ENCODE assay signal across 24 cellular contexts in genomic region chr5:150283904-150284303, GRCh38. TPM values are rescaled to one million over a fixed set of nuclear protein-coding genes. Genes with fewer than 3 reads are reported as not detected.
"Had no signal": no experiment of that assay in that cellular context is flagged by ENCODE, and none has a peak within 500 bp of the region (broad histone marks: within the 10 kb centered on the region; RNA-seq: fewer than 3 reads in every experiment).

No MANE protein-coding gene starts in this region.

- DNase-seq: colonic mucosa; dermis blood vessel endothelial cell; effector CD4-positive, alpha-beta T cell; endodermal cell; erythroblast; foreskin keratinocyte; immature natural killer cell; left cardiac atrium; left ventricle myocardium inferior; lower lobe of right lung; ovary; stimulated activated CD4-positive, alpha-beta T cell treated with anti-CD3 and anti-CD28 coated beads, Interleukin-4, amount 100 ng/mL, for 1 hour; stimulated activated CD8-positive, alpha-beta memory T cell treated with anti-CD3 and anti-CD28 coated beads, Interleukin-4, amount 100 ng/mL, for 48 hours; stimulated activated naive CD8-positive, alpha-beta T cell treated with anti-CD3 and anti-CD28 coated beads, Interleukin-15, Interleukin-2, amounts not matched to agents 100 U/mL and 50 U/mL, for 24 hours; tibial artery; upper lobe of left lung; uterus had no signal

- H3K4me3 ChIP-seq: colonic mucosa, left ventricle myocardium inferior, lower lobe of right lung, ovary, smooth muscle cell, suprapubic skin, tibial artery, upper lobe of left lung, uterus had no signal

- H3K27ac ChIP-seq: colonic mucosa, foreskin keratinocyte, left ventricle myocardium inferior, lower lobe of right lung, ovary, suprapubic skin, tibial artery, upper lobe of left lung, uterus had no signal

- H3K27me3 ChIP-seq: colonic mucosa, foreskin keratinocyte, ovary, suprapubic skin, upper lobe of left lung, uterus had no signal

- FAIRE-seq: endothelial cell of umbilical vein, keratinocyte had no signal

- ATAC-seq: left cardiac atrium; lower lobe of right lung; right cardiac atrium; stimulated activated naive CD8-positive, alpha-beta T cell treated with anti-CD3 and anti-CD28 coated beads, Interleukin-15, Interleukin-2, amounts not matched to agents 100 U/mL and 50 U/mL, for 24 hours had no signal

- H3K4me1 ChIP-seq: colonic mucosa, left ventricle myocardium inferior, lower lobe of right lung, suprapubic skin, tibial artery, upper lobe of left lung, uterus had no signal

- H3K9me3 ChIP-seq: colonic mucosa, left ventricle myocardium inferior, lower lobe of right lung, ovary, suprapubic skin, tibial artery, upper lobe of left lung, uterus had no signal

- H3K36me3 ChIP-seq: colonic mucosa, left ventricle myocardium inferior, lower lobe of right lung, ovary, suprapubic skin, tibial artery, upper lobe of left lung, uterus had no signal

- H3K4me2 ChIP-seq: smooth muscle cell had no signal

RNA-seq across cellular contexts. Expression of gene CAMK2A, which starts 5.7 kb away (rescaled TPM):
- total RNA-seq: dermis blood vessel endothelial cell; endothelial cell of umbilical vein; natural killer cell treated with Interleukin-12 subunit alpha and Interleukin-12 subunit beta and Interleukin-15 and Interleukin-18, amount 100 ng/mL, for 72 hours; progenitor cell of endocrine pancreas had no signal
- polyA plus RNA-seq: endothelial cell of umbilical vein, foreskin keratinocyte, immature natural killer cell had no signal

RNA-seq across cellular contexts. Expression of gene ARSI, which starts 18.8 kb away (rescaled TPM):
- total RNA-seq: natural killer cell treated with Interleukin-12 subunit alpha and Interleukin-12 subunit beta and Interleukin-15 and Interleukin-18, amount 100 ng/mL, for 72 hours; progenitor cell of endocrine pancreas had no signal
- polyA plus RNA-seq: immature natural killer cell had no signal
